Comparison of ENCODE assay signal across 11 cellular contexts in genomic region chr18:6058941-6059340, GRCh38.
A peak's percentile ranks its signal among the peaks of the same experiment; 100 is the strongest.
DNase-seq lines count a peak whose midpoint lies in the region; ATAC-seq and TF ChIP-seq lines count a peak whose summit lies in the region.
"Had no signal": no experiment of that assay in that cellular context is flagged by ENCODE, and none has a peak within 500 bp of the region (broad histone marks: within the 10 kb centered on the region; RNA-seq: fewer than 3 reads in every experiment).

No MANE protein-coding gene starts in this region.

- H3K27me3 ChIP-seq in mesenchymal stem cell (ENCODE audit: control insufficient read depth in 1 of 2, insufficient read depth in 1 of 2, low read length in 2 of 2): no peaks in the 10 kb centered on the region
- H3K27me3 ChIP-seq in esophagus squamous epithelium: no peaks in the 10 kb centered on the region

- no peak overlapping the region for H3K9ac ChIP-seq in mesenchymal stem cell (ENCODE audit: low read length)

- peak overlapping the region in 3 of 5 experiments; percentile 26 to 56 (median 42) for H3K27ac Mint-ChIP-seq in brain
- H3K27ac Mint-ChIP-seq: memory B cell had no signal

- H2BK5ac ChIP-seq in mesenchymal stem cell (ENCODE audit: low read depth, low read length, poor library complexity, severe bottlenecking): no peak overlapping the region

- no peak overlapping the region for H3K4ac ChIP-seq in mesenchymal stem cell (ENCODE audit: low read depth in 1 of 2, low read length in 2 of 2)

- H3K14ac ChIP-seq in mesenchymal stem cell (ENCODE audit: low read length in 2 of 2): no peak overlapping the region

- H3K9me3 Mint-ChIP-seq in brain: peaks cover 0 to 17% (median 6%) of the 10 kb centered on the region in 5 experiments

- H2BK120ac ChIP-seq in mesenchymal stem cell (ENCODE audit: low read depth, low read length): no peak overlapping the region

- H3K4me2 ChIP-seq in mesenchymal stem cell (ENCODE audit: low read length, poor library complexity, severe bottlenecking): no peak overlapping the region

- H2BK15ac ChIP-seq in mesenchymal stem cell (ENCODE audit: low read depth, poor library complexity, severe bottlenecking): no peak overlapping the region

- ATAC-seq in HG02610 (IDR thresholded peaks at IDR 0.05; ENCODE audit: unreplicated experiment) (no peak), HG03139 (IDR thresholded peaks at IDR 0.05; ENCODE audit: unreplicated experiment) (no peak)

- no peak overlapping the region for H2AK5ac ChIP-seq in mesenchymal stem cell (ENCODE audit: low read length, severe bottlenecking)

- no peak overlapping the region for H4K8ac ChIP-seq in mesenchymal stem cell (ENCODE audit: low read length)

- H2BK12ac ChIP-seq in mesenchymal stem cell (ENCODE audit: low read length in 2 of 2): no peak overlapping the region

- TF ChIP-seq POLR2A in esophagus squamous epithelium (IDR thresholded peaks at IDR 0.05): no peak

- WGBS in mesenchymal stem cell: 60% methylated on average over 5 of the region's 6 CpGs
- 59 to 77% methylated on average over 6 of the region's 6 CpGs for WGBS in esophagus squamous epithelium, 2 donors

- H3K4me1 Mint-ChIP-seq in brain: peaks cover 40% of the 10 kb centered on the region
- H3K4me1 Mint-ChIP-seq: memory B cell had no signal

- no peaks in the 10 kb centered on the region for H3K27me3 Mint-ChIP-seq in brain
- H3K27me3 Mint-ChIP-seq: memory B cell had no signal

- TF ChIP-seq CTCF in brain (conservative IDR thresholded peaks at IDR 0.05) (no peak), esophagus squamous epithelium (IDR thresholded peaks at IDR 0.05) (no peak)

- H3K36me3 ChIP-seq in mesenchymal stem cell (ENCODE audit: control insufficient read depth in 1 of 2, insufficient read depth in 2 of 2, low read depth in 1 of 2, low read length in 2 of 2) (no peaks in the 10 kb centered on the region), esophagus squamous epithelium (no peaks in the 10 kb centered on the region)

- H3K18ac ChIP-seq in mesenchymal stem cell (ENCODE audit: low read depth in 1 of 2, low read length in 2 of 2): no peak overlapping the region

- peak overlapping the region in 1 of 5 experiments; percentile 17 for H3K4me3 Mint-ChIP-seq in brain
- H3K4me3 Mint-ChIP-seq: memory B cell had no signal

- H3K23ac ChIP-seq in mesenchymal stem cell (ENCODE audit: low read length in 2 of 2): no peak overlapping the region

- H2AFZ ChIP-seq in mesenchymal stem cell (ENCODE audit: low read depth, low read length): no peak overlapping the region

- no peak overlapping the region for H4K91ac ChIP-seq in mesenchymal stem cell (ENCODE audit: low read length)

- peak; percentile 90 for DNase-seq in DMS53 (lab: John Stamatoyannopoulos, UW)
- peak; percentile 60 for DNase-seq in NCI-H2029 (lab: John Stamatoyannopoulos, UW)
- peak; percentile 47 for DNase-seq in mesenchymal stem cell
- DNase-seq in NOMO-1 treated with DMSO at 0.1 percent for 48 hours (lab: John Stamatoyannopoulos, UW; ENCODE audit: unreplicated experiment): no peak
- no peak for DNase-seq in esophagus squamous epithelium (lab: John Stamatoyannopoulos, UW)
- DNase-seq: activated T-cell treated with anti-CD3 and anti-CD28 coated beads, Interleukin-2, amount 50 U/mL, for 48 hours had no signal

- no peak overlapping the region for H3K27ac ChIP-seq in mesenchymal stem cell (ENCODE audit: low read length, poor library complexity, severe bottlenecking)
- no peak overlapping the region for H3K27ac ChIP-seq in esophagus squamous epithelium
- H3K27ac ChIP-seq: skin epidermis had no signal

- H3K79me1 ChIP-seq in mesenchymal stem cell (replicated peaks; ENCODE audit: low read length, poor library complexity, severe bottlenecking): no peaks in the 10 kb centered on the region

- intact Hi-C loops in esophagus squamous epithelium (cut with DNase I): no loop called here

- no peaks in the 10 kb centered on the region for H3K9me3 ChIP-seq in mesenchymal stem cell (ENCODE audit: control insufficient read depth, low read length)
- H3K9me3 ChIP-seq in esophagus squamous epithelium: no peaks in the 10 kb centered on the region

- H3K4me3 ChIP-seq in mesenchymal stem cell (ENCODE audit: insufficient read depth in 1 of 2, low read depth in 1 of 2, low read length in 2 of 2): no peak overlapping the region
- no peak overlapping the region for H3K4me3 ChIP-seq in esophagus squamous epithelium
- H3K4me3 ChIP-seq: skin epidermis had no signal

- H3K4me1 ChIP-seq in mesenchymal stem cell (ENCODE audit: control insufficient read depth, insufficient read depth, low read depth, low read length): peaks cover 8% of the 10 kb centered on the region
- no peaks in the 10 kb centered on the region for H3K4me1 ChIP-seq in esophagus squamous epithelium

- H3K36me3 Mint-ChIP-seq in brain: no peaks in the 10 kb centered on the region
- H3K36me3 Mint-ChIP-seq: memory B cell had no signal

Comparison
In these comparisons a context has a peak if more than half of its experiments do, and no peak if none do; other contexts are left out.
1. DNase-seq: peak in DMS53 (single experiment), NCI-H2029 (single experiment) and mesenchymal stem cell (single experiment); none in NOMO-1 treated with DMSO at 0.1 percent for 48 hours (single experiment) and esophagus squamous epithelium (single experiment).